ENCODE assay signal across 11 cellular contexts in genomic region chr3:110526732-110527727, GRCh38.
A peak's percentile ranks its signal among the peaks of the same experiment; 100 is the strongest.
DNase-seq lines count a peak whose midpoint lies in the region; ATAC-seq and TF ChIP-seq lines count a peak whose summit lies in the region.
"Had no signal": no experiment of that assay in that cellular context is flagged by ENCODE, and none has a peak within 500 bp of the region (broad histone marks: within the 10 kb centered on the region; RNA-seq: fewer than 3 reads in every experiment).

No MANE protein-coding gene starts in this region.

- H2BK15ac ChIP-seq in mesenchymal stem cell (ENCODE audit: low read depth, poor library complexity, severe bottlenecking), result no peak overlapping the region

- H3K27me3 Mint-ChIP-seq in chondrocyte (ENCODE audit: low read depth), result no peaks in the 10 kb centered on the region

- POLR2A ChIA-PET in BJ (lab: Charles Lee), result interaction anchor here (1.1 kb wide), 1 partner anchor 9 kb away, joined by 3 read pairs; no protein-coding TSS in a partner anchor

- H3K9me3 Mint-ChIP-seq in chondrocyte (ENCODE audit: low read depth), result peaks cover 10% of the 10 kb centered on the region

- TF ChIP-seq POLR2A in gastrocnemius medialis (IDR thresholded peaks at IDR 0.05), result no peak

- H3K27ac ChIP-seq in mesenchymal stem cell (ENCODE audit: low read length, poor library complexity, severe bottlenecking) (peak overlapping the region; percentile 94), gastrocnemius medialis (no peak overlapping the region)

- no peaks in the 10 kb centered on the region for H3K9me3 ChIP-seq in mesenchymal stem cell (ENCODE audit: control insufficient read depth, low read length)
- no peaks in the 10 kb centered on the region for H3K9me3 ChIP-seq in gastrocnemius medialis

- H3K27ac Mint-ChIP-seq in chondrocyte (ENCODE audit: unreplicated experiment), result peak overlapping the region; percentile 72
- H3K27ac Mint-ChIP-seq: CD4-positive, alpha-beta memory T cell had no signal

- no peak for ATAC-seq in gastrocnemius medialis

- H3K36me3 ChIP-seq in BJ (ENCODE audit: control insufficient read depth, insufficient read depth, low read length), result no peaks in the 10 kb centered on the region
- H3K36me3 ChIP-seq in mesenchymal stem cell (ENCODE audit: control insufficient read depth in 1 of 2, insufficient read depth in 2 of 2, low read depth in 1 of 2, low read length in 2 of 2), result no peaks in the 10 kb centered on the region
- no peaks in the 10 kb centered on the region for H3K36me3 ChIP-seq in gastrocnemius medialis

- H3K79me1 ChIP-seq in mesenchymal stem cell (replicated peaks; ENCODE audit: low read length, poor library complexity, severe bottlenecking), result no peaks in the 10 kb centered on the region

- no peak overlapping the region for H3K4ac ChIP-seq in mesenchymal stem cell (ENCODE audit: low read depth in 1 of 2, low read length in 2 of 2)

- H2AFZ ChIP-seq in mesenchymal stem cell (ENCODE audit: low read depth, low read length), result peak overlapping the region; percentile 29

- DNase-seq in BJ (ENCODE audit: low read depth), result peak; percentile 78
- peak; percentile 91 for DNase-seq in M059J (ENCODE audit: low read depth)
- DNase-seq in chondrocyte (ENCODE audit: low spot score), result no peak
- peak; percentile 90 for DNase-seq in mesenchymal stem cell
- DNase-seq in AML-193 (lab: John Stamatoyannopoulos, UW), result no peak
- DNase-seq in gastrocnemius medialis, result no peak
- no peak for DNase-seq in SK-N-DZ (ENCODE audit: low spot score)
- DNase-seq in NCI-H1694 (lab: John Stamatoyannopoulos, UW), result no peak
- DNase-seq: CD4-positive, alpha-beta memory T cell; effector memory CD4-positive, alpha-beta T cell; T-helper 1 cell had no signal

- no peaks in the 10 kb centered on the region for H3K27me3 ChIP-seq in BJ (ENCODE audit: control insufficient read depth, insufficient read depth, low read length)
- no peaks in the 10 kb centered on the region for H3K27me3 ChIP-seq in mesenchymal stem cell (ENCODE audit: control insufficient read depth in 1 of 2, insufficient read depth in 1 of 2, low read length in 2 of 2)
- H3K27me3 ChIP-seq in gastrocnemius medialis, result no peaks in the 10 kb centered on the region

- in situ Hi-C loops in gastrocnemius medialis (cut with MboI; ENCODE audit: low sequenced_read_pairs in 4 of 4), result no loop called here

- peak overlapping the region; percentile 28 for H3K9ac ChIP-seq in mesenchymal stem cell (ENCODE audit: low read length)

- H3K4me1 Mint-ChIP-seq in chondrocyte (ENCODE audit: low read depth), result peaks cover 37% of the 10 kb centered on the region
- H3K4me1 Mint-ChIP-seq: CD4-positive, alpha-beta memory T cell had no signal

- no peak overlapping the region for H3K23ac ChIP-seq in mesenchymal stem cell (ENCODE audit: low read length in 2 of 2)

- H3K4me2 ChIP-seq in mesenchymal stem cell (ENCODE audit: low read length, poor library complexity, severe bottlenecking), result no peak overlapping the region

- intact Hi-C loops in gastrocnemius medialis (cut with DNase I; ENCODE audit: low total_unique reads), result no loop called here

- no peak overlapping the region for H3K14ac ChIP-seq in mesenchymal stem cell (ENCODE audit: low read length in 2 of 2)

- CTCF ChIA-PET in BJ (lab: Yijun Ruan, JAX), result interaction anchor here (0.6 to 1.3 kb wide), 2 partner anchors 284 to 413 kb away, joined by 3 read pairs; no protein-coding TSS in a partner anchor

- peak overlapping the region; percentile 23 for H4K8ac ChIP-seq in mesenchymal stem cell (ENCODE audit: low read length)

- WGBS in mesenchymal stem cell, result 0% methylated on average over 2 of the region's 3 CpGs

- H2BK5ac ChIP-seq in mesenchymal stem cell (ENCODE audit: low read depth, low read length, poor library complexity, severe bottlenecking), result no peak overlapping the region

- H3K36me3 Mint-ChIP-seq in chondrocyte (ENCODE audit: low read depth), result no peaks in the 10 kb centered on the region
- H3K36me3 Mint-ChIP-seq: CD4-positive, alpha-beta memory T cell had no signal

- H4K91ac ChIP-seq in mesenchymal stem cell (ENCODE audit: low read length), result no peak overlapping the region

- H3K18ac ChIP-seq in mesenchymal stem cell (ENCODE audit: low read depth in 1 of 2, low read length in 2 of 2), result peak overlapping the region in 1 of 2 experiments; percentile 33

- H2AK5ac ChIP-seq in mesenchymal stem cell (ENCODE audit: low read length, severe bottlenecking), result no peak overlapping the region

- peak overlapping the region; percentile 49 for H2BK120ac ChIP-seq in mesenchymal stem cell (ENCODE audit: low read depth, low read length)

- H2BK12ac ChIP-seq in mesenchymal stem cell (ENCODE audit: low read length in 2 of 2), result no peak overlapping the region

- no peak overlapping the region for H3K4me3 Mint-ChIP-seq in chondrocyte (ENCODE audit: unreplicated experiment)
- H3K4me3 Mint-ChIP-seq: CD4-positive, alpha-beta memory T cell had no signal

- H3K4me1 ChIP-seq in mesenchymal stem cell (ENCODE audit: control insufficient read depth, insufficient read depth, low read depth, low read length) (peaks cover 1% of the 10 kb centered on the region), gastrocnemius medialis (no peaks in the 10 kb centered on the region)

- TF ChIP-seq CTCF in BJ (IDR thresholded peaks at IDR 0.05; ENCODE audit: insufficient read depth, low read depth, low read length) (no peak), chondrocyte (IDR thresholded peaks at IDR 0.05) (no peak), gastrocnemius medialis (IDR thresholded peaks at IDR 0.05 in 4 of 5, conservative IDR thresholded peaks at IDR 0.05 in 1 of 5) (no peak)

- H3K4me3 ChIP-seq in BJ (ENCODE audit: low read depth, low read length) (no peak overlapping the region), mesenchymal stem cell (ENCODE audit: insufficient read depth in 1 of 2, low read depth in 1 of 2, low read length in 2 of 2) (no peak overlapping the region), gastrocnemius medialis (no peak overlapping the region)

Comparison
In these comparisons a context has a peak if more than half of its experiments do, and no peak if none do; other contexts are left out.
1. DNase-seq: peak in BJ (single experiment), M059J (single experiment) and mesenchymal stem cell (single experiment); none in chondrocyte (single experiment), AML-193 (0 of 2), gastrocnemius medialis (0 of 2), SK-N-DZ (single experiment) and NCI-H1694 (single experiment).